Comparison of ENCODE assay signal across 8 cellular contexts in genomic region chr3:43286886-43287301, GRCh38. TPM values are rescaled to one million over a fixed set of nuclear protein-coding genes. Genes with fewer than 3 reads are reported as not detected.
DNase-seq lines count a peak whose midpoint lies in the region; TF ChIP-seq lines count a peak whose summit lies in the region.

No MANE protein-coding gene starts in this region.

- H3K4me3 ChIP-seq in left ventricle myocardium inferior (peak overlapping the region; percentile 77), retinal pigment epithelial cell (ENCODE audit: low read length) (peak overlapping the region; percentile 93)

- intact Hi-C loops in left ventricle myocardium inferior (cut with micrococcal nuclease): no loop called here

- no peak for TF ChIP-seq CTCF in left ventricle myocardium inferior (IDR thresholded peaks at IDR 0.05; ENCODE audit: borderline replicate concordance)
- no peak for TF ChIP-seq CTCF in retinal pigment epithelial cell (conservative IDR thresholded peaks at IDR 0.05; ENCODE audit: low read depth, low read length)

- H3K36me3 ChIP-seq in left ventricle myocardium inferior: no peaks in the 10 kb centered on the region

- H3K27ac ChIP-seq in left ventricle myocardium inferior (replicated peaks): peak overlapping the region; percentile 95

- H3K4me3 Mint-ChIP-seq in activated naive CD8-positive, alpha-beta T cell: peak overlapping the region; percentile 98

- no peaks in the 10 kb centered on the region for H3K9me3 ChIP-seq in left ventricle myocardium inferior (replicated peaks)

- H3K36me3 Mint-ChIP-seq in activated naive CD8-positive, alpha-beta T cell: peaks cover 2% of the 10 kb centered on the region

- H3K27me3 Mint-ChIP-seq in activated naive CD8-positive, alpha-beta T cell: no peaks in the 10 kb centered on the region

- H3K27me3 ChIP-seq in left ventricle myocardium inferior (ENCODE audit: low read depth): no peaks in the 10 kb centered on the region

- CTCF ChIA-PET in HEK293T (lab: Yijun Ruan, JAX): no interaction called here

- no peaks in the 10 kb centered on the region for H3K9me3 Mint-ChIP-seq in activated naive CD8-positive, alpha-beta T cell (ENCODE audit: low read depth)

- peak overlapping the region; percentile 99 for H3K27ac Mint-ChIP-seq in activated naive CD8-positive, alpha-beta T cell

- DNase-seq in NCI-H1417 (lab: John Stamatoyannopoulos, UW) (peak in 2 of 3 experiments; percentile 50 to 52), NCI-H1417 treated with DMSO at 0.1 percent for 48 hours (lab: John Stamatoyannopoulos, UW) (no peak), HEK293T (ENCODE audit: extremely low spot score) (peak; percentile 60), NCI-H69 (lab: John Stamatoyannopoulos, UW) (peak; percentile 50), left ventricle myocardium inferior (no peak), retinal pigment epithelial cell (ENCODE audit: low read depth) (no peak), NCI-H2171 treated with DMSO at 0.1 percent for 48 hours (lab: John Stamatoyannopoulos, UW) (no peak)

- peaks cover 43% of the 10 kb centered on the region for H3K4me1 Mint-ChIP-seq in activated naive CD8-positive, alpha-beta T cell (ENCODE audit: low read depth)

- H3K4me1 ChIP-seq in left ventricle myocardium inferior: peaks cover 67% of the 10 kb centered on the region

- POLR2A ChIA-PET in HEK293T (lab: Yijun Ruan, JAX): interaction anchor here (0.6 to 1.2 kb wide), 2 partner anchors 8 to 91 kb away, joined by 3 read pairs; no protein-coding TSS in a partner anchor

TF ChIP-seq in HEK293T, 16 proteins besides CTCF, POLR2A, EP300 and RAD21:
- no peak for TF ChIP-seq CTBP1 (IDR thresholded peaks at IDR 0.05; ENCODE audit: borderline replicate concordance)
- no peak for TF ChIP-seq L3MBTL2 (conservative IDR thresholded peaks at IDR 0.05)
- no peak for TF ChIP-seq ARNT (IDR thresholded peaks at IDR 0.05)
- TF ChIP-seq NFRKB (IDR thresholded peaks at IDR 0.05): no peak
- no peak for TF ChIP-seq SUZ12 (IDR thresholded peaks at IDR 0.05)
- no peak for TF ChIP-seq SP1 (IDR thresholded peaks at IDR 0.05)
- no peak for TF ChIP-seq BHLHE40 (IDR thresholded peaks at IDR 0.05; ENCODE audit: borderline replicate concordance)
- no peak for TF ChIP-seq ZNF384 (IDR thresholded peaks at IDR 0.05)
- TF ChIP-seq ELF4 (IDR thresholded peaks at IDR 0.05): no peak
- no peak for TF ChIP-seq HDGF (IDR thresholded peaks at IDR 0.05; ENCODE audit: borderline replicate concordance)
- TF ChIP-seq FOXA1 (IDR thresholded peaks at IDR 0.05): no peak
- TF ChIP-seq TARDBP (IDR thresholded peaks at IDR 0.05): no peak

RNA-seq across cellular contexts. Expression of gene SNRK, which starts 0.6 kb away (rescaled TPM):
- 23.1 TPM for total RNA-seq in left ventricle myocardium inferior

Comparison
In these comparisons a context has a peak if more than half of its experiments do, and no peak if none do; other contexts are left out.
1. DNase-seq: peak in NCI-H1417 (2 of 3), HEK293T (single experiment) and NCI-H69 (single experiment); none in NCI-H1417 treated with DMSO at 0.1 percent for 48 hours (single experiment), left ventricle myocardium inferior (single experiment), retinal pigment epithelial cell (single experiment) and NCI-H2171 treated with DMSO at 0.1 percent for 48 hours (single experiment).